ENCODE assay signal across 18 cellular contexts in genomic region chr12:27537855-27538675, GRCh38. TPM values are rescaled to one million over a fixed set of nuclear protein-coding genes. Genes with fewer than 3 reads are reported as not detected.
DNase-seq lines count a peak whose midpoint lies in the region; ATAC-seq, FAIRE-seq and TF ChIP-seq lines count a peak whose summit lies in the region.
"Had no signal": no experiment of that assay in that cellular context is flagged by ENCODE, and none has a peak within 500 bp of the region (broad histone marks: within the 10 kb centered on the region; RNA-seq: fewer than 3 reads in every experiment).

No MANE protein-coding gene starts in this region.

- TF ChIP-seq CTCF in thoracic aorta (IDR thresholded peaks at IDR 0.05) = no peak
- TF ChIP-seq CTCF in body of pancreas (IDR thresholded peaks at IDR 0.05) = no peak

- H3K9me3 Mint-ChIP-seq in memory B cell = no peaks in the 10 kb centered on the region
- H3K9me3 Mint-ChIP-seq in activated T-cell treated with anti-CD3 and anti-CD28 coated beads, Interleukin-2, amount 50 U/mL, for 4 hours = no peaks in the 10 kb centered on the region
- H3K9me3 Mint-ChIP-seq: activated CD4-positive, alpha-beta memory T cell treated with anti-CD3 and anti-CD28 coated beads for 36 hours; T-cell had no signal

- WGBS in body of pancreas, 2 donors = 71 to 78% methylated on average over 8 of the region's 8 CpGs

- peak; percentile 35 for FAIRE-seq in GM19239 (lab: Jason Lieb, UNC)

- peaks cover 4% of the 10 kb centered on the region for H3K27me3 Mint-ChIP-seq in memory B cell
- H3K27me3 Mint-ChIP-seq in activated T-cell treated with anti-CD3 and anti-CD28 coated beads, Interleukin-2, amount 50 U/mL, for 4 hours (ENCODE audit: low read depth) = no peaks in the 10 kb centered on the region
- H3K27me3 Mint-ChIP-seq: activated naive CD8-positive, alpha-beta T cell treated with anti-CD3 and anti-CD28 coated beads for 36 hours had no signal

- peak overlapping the region; percentile 45 for H3K4me3 ChIP-seq in thoracic aorta
- no peak overlapping the region for H3K4me3 ChIP-seq in body of pancreas
- H3K4me3 ChIP-seq: cardiac muscle cell had no signal

- H3K27ac ChIP-seq in cingulate gyrus (ENCODE audit: low read depth, low read length) = peak overlapping the region; percentile 61
- H3K27ac ChIP-seq in thoracic aorta = peak overlapping the region; percentile 87 to 88
- H3K27ac ChIP-seq in body of pancreas = no peak overlapping the region
- H3K27ac ChIP-seq: cardiac muscle cell, WERI-Rb-1 had no signal

- H3K9me3 ChIP-seq in thoracic aorta = no peaks in the 10 kb centered on the region
- no peaks in the 10 kb centered on the region for H3K9me3 ChIP-seq in body of pancreas

- ATAC-seq in memory B cell (ENCODE audit: low read depth) (no peak), thoracic aorta (ENCODE audit: insufficient number of reproducible peaks, low FRiP score, low read depth) (no peak), body of pancreas (no peak)
- no peak for ATAC-seq in activated T-cell treated with anti-CD3 and anti-CD28 coated beads, Interleukin-2, amount 50 U/mL, for 4 hours
- ATAC-seq: T-cell had no signal

- H3K4me1 Mint-ChIP-seq in memory B cell = peaks cover 25% of the 10 kb centered on the region
- peaks cover 25% of the 10 kb centered on the region for H3K4me1 Mint-ChIP-seq in activated T-cell treated with anti-CD3 and anti-CD28 coated beads, Interleukin-2, amount 50 U/mL, for 4 hours (ENCODE audit: low read depth)

- DNase-seq in GM19239 (ENCODE audit: insufficient read length, low spot score) (no peak), memory B cell (ENCODE audit: low spot score in 2 of 2) (no peak), thoracic aorta (ENCODE audit: low spot score) (no peak), GF-D8 (lab: John Stamatoyannopoulos, UW) (no peak), body of pancreas (no peak)
- DNase-seq in stimulated activated CD4-positive, alpha-beta T cell treated with anti-CD3 and anti-CD28 coated beads, Interleukin-12 subunit alpha, Interleukin-12 subunit beta, amount 100 ng/mL, for 4 hours = no peak
- no peak for DNase-seq in activated T-cell treated with anti-CD3 and anti-CD28 coated beads, Interleukin-2, amount 50 U/mL, for 4 hours
- DNase-seq: activated CD4-positive, alpha-beta memory T cell treated with anti-CD3 and anti-CD28 coated beads for 36 hours; activated naive CD8-positive, alpha-beta T cell treated with anti-CD3 and anti-CD28 coated beads for 36 hours; activated T-cell treated with anti-CD3 and anti-CD28 coated beads, Interleukin-2, amount 50 U/mL, for 48 hours; effector CD4-positive, alpha-beta T cell; NCI-H1694; NCI-H345; T-cell; WERI-Rb-1 had no signal

- intact Hi-C loops in body of pancreas (cut with DNase I) = no loop called here

- peaks cover 36 to 73% of the 10 kb centered on the region in 2 donors for H3K4me1 ChIP-seq in thoracic aorta (ENCODE audit: control insufficient read depth in 1 of 2, low read depth in 2 of 2)
- peaks cover 42% of the 10 kb centered on the region for H3K4me1 ChIP-seq in body of pancreas

- no peak for TF ChIP-seq POLR2A in body of pancreas (IDR thresholded peaks at IDR 0.05)

- no peaks in the 10 kb centered on the region for H3K36me3 Mint-ChIP-seq in memory B cell
- no peaks in the 10 kb centered on the region for H3K36me3 Mint-ChIP-seq in activated T-cell treated with anti-CD3 and anti-CD28 coated beads, Interleukin-2, amount 50 U/mL, for 4 hours (ENCODE audit: insufficient read depth)
- H3K36me3 Mint-ChIP-seq: activated CD4-positive, alpha-beta memory T cell treated with anti-CD3 and anti-CD28 coated beads for 36 hours; CD14-positive monocyte; T-cell had no signal

- H3K4me3 Mint-ChIP-seq in memory B cell = no peak overlapping the region
- H3K4me3 Mint-ChIP-seq in activated T-cell treated with anti-CD3 and anti-CD28 coated beads, Interleukin-2, amount 50 U/mL, for 4 hours = no peak overlapping the region
- H3K4me3 Mint-ChIP-seq: activated CD4-positive, alpha-beta memory T cell treated with anti-CD3 and anti-CD28 coated beads for 36 hours; activated naive CD8-positive, alpha-beta T cell treated with anti-CD3 and anti-CD28 coated beads for 36 hours; CD14-positive monocyte; T-cell had no signal

- H3K36me3 ChIP-seq in thoracic aorta (no peaks in the 10 kb centered on the region), body of pancreas (replicated peaks in 1 of 2; ENCODE audit: insufficient read depth in 1 of 2, low read depth in 2 of 2) (no peaks in the 10 kb centered on the region)
- H3K36me3 ChIP-seq: cardiac muscle cell, WERI-Rb-1 had no signal

- no peaks in the 10 kb centered on the region for H3K27me3 ChIP-seq in thoracic aorta (replicated peaks; ENCODE audit: insufficient read depth)
- no peaks in the 10 kb centered on the region for H3K27me3 ChIP-seq in body of pancreas
- H3K27me3 ChIP-seq: cardiac muscle cell had no signal

- H3K27ac Mint-ChIP-seq in memory B cell = peak overlapping the region; percentile 4
- H3K27ac Mint-ChIP-seq: activated CD4-positive, alpha-beta memory T cell treated with anti-CD3 and anti-CD28 coated beads for 36 hours; activated naive CD8-positive, alpha-beta T cell treated with anti-CD3 and anti-CD28 coated beads for 36 hours; CD14-positive monocyte; T-cell had no signal

RNA-seq across cellular contexts. Expression of gene PPFIBP1, which starts 14.1 kb away (rescaled TPM):
- total RNA-seq in thoracic aorta (100 to 1,000 TPM; 103 to 232 TPM), body of pancreas (10 to 100 TPM; 63.9 to 67.5 TPM)
- 10 to 100 TPM in 2 of 3 donors, 1 to 10 TPM in 1; 7.4 to 11.6 (median 10.9) TPM for total RNA-seq in activated T-cell treated with anti-CD3 and anti-CD28 coated beads, Interleukin-2, amount 50 U/mL, for 4 hours

Comparison
In these comparisons a context has a peak if more than half of its experiments do, and no peak if none do; other contexts are left out.
1. H3K27ac ChIP-seq: peak in cingulate gyrus (single experiment) and thoracic aorta (2 of 2); none in body of pancreas (0 of 4).
2. RNA of gene PPFIBP1, which starts 14.1 kb away (total RNA-seq): 103 to 232 TPM in thoracic aorta and 63.9 to 67.5 TPM in body of pancreas; 7.4 to 11.6 TPM in activated T-cell treated with anti-CD3 and anti-CD28 coated beads, Interleukin-2, amount 50 U/mL, for 4 hours; every median in the first group is over 4 times any median in the second.